ENCODE assay signal across 1 cellular context in genomic region chr20:63896136-63896890, GRCh38.
TF ChIP-seq lines count a peak whose summit lies in the region.

No MANE protein-coding gene starts in this region.

TF ChIP-seq in GM23338, 12 proteins besides CTCF, POLR2A, EP300 and RAD21 (continued from another document):
- TF ChIP-seq REST (IDR thresholded peaks at IDR 0.05; ENCODE audit: unreplicated experiment), result no peak
- TF ChIP-seq ZNF462 (CRISPR knock-in tag; IDR thresholded peaks at IDR 0.05), result no peak
- TF ChIP-seq EZH2 (IDR thresholded peaks at IDR 0.05; ENCODE audit: low read depth, unreplicated experiment), result no peak
- TF ChIP-seq JUNB (IDR thresholded peaks at IDR 0.05; ENCODE audit: unreplicated experiment), result no peak
